8 cellular contexts compared by ENCODE assay signal in genomic region chr3:190863119-190863465, GRCh38. TPM values are rescaled to one million over a fixed set of nuclear protein-coding genes. Genes with fewer than 3 reads are reported as not detected.
DNase-seq lines count a peak whose midpoint lies in the region; ATAC-seq and TF ChIP-seq lines count a peak whose summit lies in the region.

No MANE protein-coding gene starts in this region.

- H3K4me3 ChIP-seq in AG04450 (ENCODE audit: low read depth, low read length) = peak overlapping the region; percentile 64
- H3K4me3 ChIP-seq in HUES48 (ENCODE audit: low read depth, low read length) = peak overlapping the region; percentile 88
- peak overlapping the region; percentile 64 to 67 for H3K4me3 ChIP-seq in muscle layer of duodenum (ENCODE audit: low read depth in 1 of 2, low read length in 2 of 2)

- TF ChIP-seq CTCF in AG04450 (IDR thresholded peaks at IDR 0.05; ENCODE audit: low read depth, low read length) = no peak
- TF ChIP-seq CTCF in GM10248 (IDR thresholded peaks at IDR 0.05; ENCODE audit: control extremely low read depth, extremely low read depth, low read depth, missing control alignments) = no peak

- DNase-seq in AG04450 (ENCODE audit: low read depth, low spot score) = no peak
- DNase-seq in GM10248 (ENCODE audit: extremely low spot score) = no peak
- DNase-seq in GM19238 (ENCODE audit: insufficient read length, low spot score) = no peak

- no peaks in the 10 kb centered on the region for H3K36me3 Mint-ChIP-seq in dendritic cell treated with granulocyte-macrophage colony-stimulating factor and Interleukin-4, amounts not matched to agents 40 ng/mL and 50 ng/mL, for 4 days (ENCODE audit: low read depth)

- peaks cover 45% of the 10 kb centered on the region for H3K27me3 Mint-ChIP-seq in dendritic cell treated with granulocyte-macrophage colony-stimulating factor and Interleukin-4, amounts not matched to agents 40 ng/mL and 50 ng/mL, for 4 days

- CTCF ChIA-PET in AG04450 (lab: Charles Lee) = interaction anchor here (1.2 to 3.4 kb wide), 4 partner anchors 20 to 163 kb away, joined by 3 to 18 read pairs (median 10); no protein-coding TSS in a partner anchor
- CTCF ChIA-PET in GM10248 (lab: Yijun Ruan, JAX) = interaction anchor here (1.1 kb wide), 1 partner anchor 26 kb away, joined by 3 read pairs; no protein-coding TSS in a partner anchor

- no peaks in the 10 kb centered on the region for H3K9me3 Mint-ChIP-seq in dendritic cell treated with granulocyte-macrophage colony-stimulating factor and Interleukin-4, amounts not matched to agents 40 ng/mL and 50 ng/mL, for 4 days

- no peaks in the 10 kb centered on the region for H3K27me3 ChIP-seq in AG04450 (ENCODE audit: control insufficient read depth, insufficient read depth, low read length)
- H3K27me3 ChIP-seq in HUES48 (ENCODE audit: control insufficient read depth, insufficient read depth, low read length) = peaks cover 48% of the 10 kb centered on the region
- H3K27me3 ChIP-seq in muscle layer of duodenum (ENCODE audit: low read depth, low read length) = no peaks in the 10 kb centered on the region

- H3K9ac ChIP-seq in HUES48 (ENCODE audit: low read depth, low read length) = no peak overlapping the region

- H3K4me3 Mint-ChIP-seq in dendritic cell treated with granulocyte-macrophage colony-stimulating factor and Interleukin-4, amounts not matched to agents 40 ng/mL and 50 ng/mL, for 4 days = peak overlapping the region; percentile 78

- peak overlapping the region; percentile 70 for H3K27ac Mint-ChIP-seq in dendritic cell treated with granulocyte-macrophage colony-stimulating factor and Interleukin-4, amounts not matched to agents 40 ng/mL and 50 ng/mL, for 4 days

- H3K27ac ChIP-seq in AG04450 (ENCODE audit: low read depth, low read length) (no peak overlapping the region), HUES48 (ENCODE audit: low read depth, low read length) (no peak overlapping the region), muscle layer of duodenum (ENCODE audit: low read length) (no peak overlapping the region)

- POLR2A ChIA-PET in AG04450 (lab: Yijun Ruan, JAX) (no interaction called here), GM10248 (lab: Yijun Ruan, JAX) (no interaction called here)

- H3K4me1 ChIP-seq in HUES48 (ENCODE audit: control insufficient read depth, insufficient read depth, low read length) (peaks cover 10% of the 10 kb centered on the region; the same call in 1 of the 2 replicates), muscle layer of duodenum (ENCODE audit: control insufficient read depth in 1 of 2, insufficient read depth in 2 of 2, low read length in 2 of 2) (no peaks in the 10 kb centered on the region)

- H3K4me1 Mint-ChIP-seq in dendritic cell treated with granulocyte-macrophage colony-stimulating factor and Interleukin-4, amounts not matched to agents 40 ng/mL and 50 ng/mL, for 4 days (ENCODE audit: low read depth) = peaks cover 9% of the 10 kb centered on the region

- intact Hi-C loops in dendritic cell treated with granulocyte-macrophage colony-stimulating factor and Interleukin-4, amounts not matched to agents 40 ng/mL and 50 ng/mL, for 4 days (cut with micrococcal nuclease) = no loop called here

- H3K36me3 ChIP-seq in HUES48 (ENCODE audit: control insufficient read depth, insufficient read depth, low read length) = no peaks in the 10 kb centered on the region
- no peaks in the 10 kb centered on the region for H3K36me3 ChIP-seq in muscle layer of duodenum (ENCODE audit: control insufficient read depth in 1 of 2, insufficient read depth in 2 of 2, low read length in 2 of 2)

- H3K9me3 ChIP-seq in AG04450 (ENCODE audit: control insufficient read depth, insufficient read depth, low read length) (no peaks in the 10 kb centered on the region), HUES48 (ENCODE audit: control insufficient read depth, insufficient read depth, low read length) (no peaks in the 10 kb centered on the region), muscle layer of duodenum (ENCODE audit: control insufficient read depth in 1 of 2, low read length in 2 of 2) (no peaks in the 10 kb centered on the region)

- ATAC-seq in GM18498 (IDR thresholded peaks at IDR 0.05; ENCODE audit: unreplicated experiment) = no peak
- ATAC-seq in HG02642 (IDR thresholded peaks at IDR 0.05; ENCODE audit: poor library complexity, unreplicated experiment) = no peak

RNA-seq across cellular contexts. Expression of gene GMNC, which starts 0.6 kb away (rescaled TPM):
- 0.02 TPM in 2 replicates for polyA plus RNA-seq in AG04450 (2011; rRNA removed)
- not detected in 2 replicates for polyA minus RNA-seq in AG04450 (2011; rRNA and poly(A)+ RNA removed)
